Comparison of ENCODE assay signal across 8 cellular contexts in the genomic region with DNA sequence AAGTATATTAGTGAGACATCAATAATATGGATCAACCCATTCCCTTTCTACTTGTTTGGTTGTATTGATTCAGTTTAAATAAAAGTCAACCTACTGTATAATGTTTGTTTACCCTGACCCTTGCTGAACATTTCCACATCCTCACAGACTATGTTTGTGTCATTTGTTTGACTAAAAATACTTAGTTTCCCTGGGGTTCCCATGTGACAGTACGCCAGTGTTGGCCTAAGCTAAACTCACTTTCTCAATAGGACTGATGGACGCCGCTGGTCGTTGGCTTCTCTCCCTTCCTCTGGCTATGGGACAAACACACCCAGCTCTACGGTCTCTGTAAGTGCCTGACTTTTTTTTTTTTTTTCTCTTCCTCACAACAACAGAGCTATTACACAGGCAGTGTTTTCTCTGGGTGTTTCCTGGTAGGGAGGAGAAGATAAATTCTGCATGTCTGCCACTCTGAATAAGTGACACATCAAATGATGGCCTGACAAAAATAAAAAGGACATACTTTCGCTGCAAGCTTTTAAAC.
DNase-seq lines count a peak whose midpoint lies in the region; ATAC-seq and TF ChIP-seq lines count a peak whose summit lies in the region.

No MANE protein-coding gene starts in this region.

- peaks cover 42% of the 10 kb centered on the region for H3K36me3 Mint-ChIP-seq in activated T-cell treated with anti-CD3 and anti-CD28 coated beads, Interleukin-2, amount 50 U/mL, for 4 hours (ENCODE audit: insufficient read depth)
- H3K36me3 Mint-ChIP-seq in CD14-positive monocyte: no peaks in the 10 kb centered on the region

- no peaks in the 10 kb centered on the region for H3K27me3 Mint-ChIP-seq in activated T-cell treated with anti-CD3 and anti-CD28 coated beads, Interleukin-2, amount 50 U/mL, for 4 hours (ENCODE audit: low read depth)
- no peaks in the 10 kb centered on the region for H3K27me3 Mint-ChIP-seq in CD14-positive monocyte (ENCODE audit: low read depth in 3 of 3)

- POLR2A ChIA-PET in AG04450 (lab: Yijun Ruan, JAX): interaction anchor here (0.5 to 0.7 kb wide), 2 partner anchors 28 to 235 kb away, joined by 3 to 5 read pairs; no protein-coding TSS in a partner anchor

- peak overlapping the region; percentile 32 for H3K27ac ChIP-seq in AG04450 (ENCODE audit: low read depth, low read length)
- H3K27ac ChIP-seq in SK-N-MC: no peak overlapping the region

- DNase-seq in AG04450 (ENCODE audit: low read depth, low spot score): no peak
- DNase-seq in SK-N-MC (ENCODE audit: low read depth, low spot score): no peak
- peak in 38 of 42 donors; percentile 8 to 73 (median 38) for DNase-seq in head of caudate nucleus
- no peak for DNase-seq in omental fat pad (ENCODE audit: low spot score)
- no peak for DNase-seq in SHP77 (lab: John Stamatoyannopoulos, UW)
- no peak for DNase-seq in activated T-cell treated with anti-CD3 and anti-CD28 coated beads, Interleukin-2, amount 50 U/mL, for 4 hours
- no peak for DNase-seq in CD14-positive monocyte (ENCODE audit: low spot score)

- ATAC-seq in omental fat pad (ENCODE audit: low FRiP score) (peak; percentile 68), GM21447 (IDR thresholded peaks at IDR 0.05; ENCODE audit: unreplicated experiment) (no peak)
- ATAC-seq in activated T-cell treated with anti-CD3 and anti-CD28 coated beads, Interleukin-2, amount 50 U/mL, for 4 hours: no peak

- H3K9ac ChIP-seq in SK-N-MC (ENCODE audit: insufficient read length): no peak overlapping the region

- TF ChIP-seq CTCF in AG04450 (IDR thresholded peaks at IDR 0.05; ENCODE audit: low read depth, low read length) (no peak), omental fat pad (IDR thresholded peaks at IDR 0.05) (no peak), CD14-positive monocyte (IDR thresholded peaks at IDR 0.05) (no peak)

- H3K4me1 Mint-ChIP-seq in activated T-cell treated with anti-CD3 and anti-CD28 coated beads, Interleukin-2, amount 50 U/mL, for 4 hours (ENCODE audit: low read depth): peaks cover 11% of the 10 kb centered on the region
- H3K4me1 Mint-ChIP-seq in CD14-positive monocyte: peaks cover 14% of the 10 kb centered on the region

- H3K27ac Mint-ChIP-seq in CD14-positive monocyte: peak overlapping the region in 1 of 7 donors; percentile 26

- no peaks in the 10 kb centered on the region for H3K9me3 ChIP-seq in AG04450 (ENCODE audit: control insufficient read depth, insufficient read depth, low read length)
- no peaks in the 10 kb centered on the region for H3K9me3 ChIP-seq in SK-N-MC (ENCODE audit: low read depth, low read length)

- intact Hi-C loops in head of caudate nucleus (cut with DNase I) (no loop called here), CD14-positive monocyte (cut with micrococcal nuclease) (no loop called here)

- no peaks in the 10 kb centered on the region for H3K27me3 ChIP-seq in AG04450 (ENCODE audit: control insufficient read depth, insufficient read depth, low read length)

- no peaks in the 10 kb centered on the region for H3K9me3 Mint-ChIP-seq in activated T-cell treated with anti-CD3 and anti-CD28 coated beads, Interleukin-2, amount 50 U/mL, for 4 hours
- H3K9me3 Mint-ChIP-seq in CD14-positive monocyte: no peaks in the 10 kb centered on the region

- no peaks in the 10 kb centered on the region for H3K36me3 ChIP-seq in SK-N-MC (ENCODE audit: insufficient read depth, low read length)

- H3K4me3 ChIP-seq in AG04450 (ENCODE audit: low read depth, low read length) (no peak overlapping the region), SK-N-MC (peak overlapping the region; percentile 46)

- H3K4me3 Mint-ChIP-seq in activated T-cell treated with anti-CD3 and anti-CD28 coated beads, Interleukin-2, amount 50 U/mL, for 4 hours: no peak overlapping the region
- no peak overlapping the region for H3K4me3 Mint-ChIP-seq in CD14-positive monocyte

- CTCF ChIA-PET in AG04450 (lab: Charles Lee): interaction anchor here (0.6 to 2.0 kb wide), 2 partner anchors 54 to 62 kb away, joined by 4 to 6 read pairs; no protein-coding TSS in a partner anchor

Comparison
In these comparisons a context has a peak if more than half of its experiments do, and no peak if none do; other contexts are left out.
1. DNase-seq: peak in head of caudate nucleus (38 of 42); none in AG04450 (single experiment), SK-N-MC (single experiment), omental fat pad (single experiment), SHP77 (0 of 2), activated T-cell treated with anti-CD3 and anti-CD28 coated beads, Interleukin-2, amount 50 U/mL, for 4 hours (single experiment) and CD14-positive monocyte (single experiment).